In the genomic region with DNA sequence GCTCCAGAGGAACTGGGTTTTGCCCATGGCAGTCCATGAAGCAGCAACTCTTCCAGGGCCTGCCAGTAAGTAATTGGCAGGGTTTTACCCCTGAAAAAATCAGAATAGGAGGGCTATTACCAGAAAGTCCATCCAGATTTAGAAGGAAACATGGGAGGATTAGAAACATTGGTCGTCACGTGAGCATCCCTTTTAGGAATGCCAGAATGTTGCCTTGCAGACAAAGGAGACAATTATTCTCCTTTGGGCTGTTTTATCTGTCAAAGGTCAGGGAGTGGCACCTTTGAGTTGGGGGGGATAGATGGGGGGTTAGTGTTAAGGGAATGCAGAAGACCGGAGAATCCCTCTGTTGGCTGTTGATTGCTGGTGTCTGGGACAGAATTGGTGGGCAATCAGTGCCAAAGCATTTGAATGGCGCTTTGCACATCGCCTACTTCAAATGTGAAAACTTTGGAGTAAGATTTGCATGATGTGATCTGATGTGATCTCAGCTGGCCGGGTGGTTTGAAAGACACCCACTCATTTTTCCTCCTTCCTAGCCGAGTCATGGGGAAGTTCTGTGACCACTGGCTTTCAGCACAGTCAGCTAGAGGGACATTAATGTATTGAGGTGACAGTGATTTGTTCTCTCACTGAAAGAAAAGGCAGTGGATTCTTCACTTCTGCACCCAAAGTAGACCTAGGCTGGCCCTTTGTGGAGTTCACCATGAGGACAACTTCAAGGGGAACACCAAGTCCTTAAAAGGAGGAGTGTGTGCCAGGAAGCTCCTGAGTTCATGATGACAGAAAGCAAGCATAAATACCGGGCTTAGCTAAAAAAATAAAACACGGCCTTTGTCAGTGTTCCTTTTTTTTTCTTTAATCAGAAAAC, we compare ENCODE assay signal across 18 cellular contexts. TPM values are rescaled to one million over a fixed set of nuclear protein-coding genes. Genes with fewer than 3 reads are reported as not detected.
DNase-seq lines count a peak whose midpoint lies in the region; ATAC-seq, FAIRE-seq and TF ChIP-seq lines count a peak whose summit lies in the region.
"Had no signal": no experiment of that assay in that cellular context is flagged by ENCODE, and none has a peak within 500 bp of the region (broad histone marks: within the 10 kb centered on the region; RNA-seq: fewer than 3 reads in every experiment).

No MANE protein-coding gene starts in this region.

- no peaks in the 10 kb centered on the region for H3K9me3 ChIP-seq in kidney (ENCODE audit: control insufficient read depth in 1 of 2, low read length in 2 of 2)

- H3K4me1 ChIP-seq in kidney (ENCODE audit: control insufficient read depth in 1 of 2, insufficient read depth in 1 of 2, low read depth in 1 of 2, low read length in 2 of 2) = peaks cover 7 to 16% of the 10 kb centered on the region in 2 donors

- H3K27ac Mint-ChIP-seq in stimulated activated effector memory CD8-positive, alpha-beta T cell treated with anti-CD3 and anti-CD28 coated beads, Interleukin-12 subunit alpha, Interleukin-12 subunit beta, amount 100 ng/mL, for 72 hours = no peak overlapping the region
- H3K27ac Mint-ChIP-seq: activated naive CD8-positive, alpha-beta T cell treated with anti-CD3 and anti-CD28 coated beads for 36 hours had no signal

- no peak overlapping the region for H3K27ac ChIP-seq in kidney (ENCODE audit: low read depth in 2 of 2, low read length in 2 of 2)

- no peak for FAIRE-seq in kidney (lab: Jason Lieb, UNC)
- FAIRE-seq: H54 had no signal

- no peak overlapping the region for H3K4me3 ChIP-seq in fibroblast of mammary gland (ENCODE audit: control insufficient read depth, low read depth, low read length)
- no peak overlapping the region for H3K4me3 ChIP-seq in kidney (ENCODE audit: low read length in 2 of 2)

- H3K4me3 Mint-ChIP-seq in stimulated activated effector memory CD8-positive, alpha-beta T cell treated with anti-CD3 and anti-CD28 coated beads, Interleukin-12 subunit alpha, Interleukin-12 subunit beta, amount 100 ng/mL, for 72 hours = no peak overlapping the region
- H3K4me3 Mint-ChIP-seq: activated naive CD8-positive, alpha-beta T cell treated with anti-CD3 and anti-CD28 coated beads for 36 hours; nephron progenitor cell had no signal

- ATAC-seq in stimulated activated effector memory CD8-positive, alpha-beta T cell treated with anti-CD3 and anti-CD28 coated beads, Interleukin-12 subunit alpha, Interleukin-12 subunit beta, amount 100 ng/mL, for 72 hours = peak; percentile 57
- ATAC-seq: stimulated activated naive CD8-positive, alpha-beta T cell treated with anti-CD3 and anti-CD28 coated beads, Interleukin-15, Interleukin-2, amounts not matched to agents 100 U/mL and 50 U/mL, for 24 hours had no signal

- TF ChIP-seq CTCF in fibroblast of mammary gland (conservative IDR thresholded peaks at IDR 0.05; ENCODE audit: control insufficient read depth, insufficient read depth, low read depth, low read length) (no peak), kidney (IDR thresholded peaks at IDR 0.05; ENCODE audit: borderline replicate concordance, extremely low read depth, insufficient read depth) (no peak)

- H3K4me1 Mint-ChIP-seq in stimulated activated effector memory CD8-positive, alpha-beta T cell treated with anti-CD3 and anti-CD28 coated beads, Interleukin-12 subunit alpha, Interleukin-12 subunit beta, amount 100 ng/mL, for 72 hours = peaks cover 7% of the 10 kb centered on the region

- intact Hi-C loops in kidney (cut with DNase I) = no loop called here

- no peak overlapping the region for H3K9ac ChIP-seq in kidney (ENCODE audit: low read length in 2 of 2)

- no peaks in the 10 kb centered on the region for H3K36me3 Mint-ChIP-seq in stimulated activated effector memory CD8-positive, alpha-beta T cell treated with anti-CD3 and anti-CD28 coated beads, Interleukin-12 subunit alpha, Interleukin-12 subunit beta, amount 100 ng/mL, for 72 hours

- DNase-seq in MV-4-11 (lab: John Stamatoyannopoulos, UW) (peak; percentile 38), fibroblast of mammary gland (ENCODE audit: low read depth) (peak; percentile 50), medulla oblongata (ENCODE audit: extremely low spot score) (peak; percentile 62), Kasumi-1 (lab: John Stamatoyannopoulos, UW) (no peak), NCI-H1436 (lab: John Stamatoyannopoulos, UW) (no peak), kidney (no peak), NCI-H1092 (lab: John Stamatoyannopoulos, UW) (no peak)
- DNase-seq in stimulated activated effector memory CD8-positive, alpha-beta T cell treated with anti-CD3 and anti-CD28 coated beads, Interleukin-12 subunit alpha, Interleukin-12 subunit beta, amount 100 ng/mL, for 72 hours (ENCODE audit: low spot score in 2 of 2) = no peak
- DNase-seq: activated CD4-positive, alpha-beta T cell treated with anti-CD3 and anti-CD28 coated beads for 1 hour; activated naive CD8-positive, alpha-beta T cell treated with anti-CD3 and anti-CD28 coated beads for 36 hours; central memory CD4-positive, alpha-beta T cell; DMS53; NCI-H1105; NCI-H2171 treated with DMSO at 0.1 percent for 48 hours; nephron progenitor cell; stimulated activated naive CD8-positive, alpha-beta T cell treated with anti-CD3 and anti-CD28 coated beads, Interleukin-15, Interleukin-2, amounts not matched to agents 100 U/mL and 50 U/mL, for 24 hours; T-helper 2 cell had no signal

- H3K9me3 Mint-ChIP-seq in stimulated activated effector memory CD8-positive, alpha-beta T cell treated with anti-CD3 and anti-CD28 coated beads, Interleukin-12 subunit alpha, Interleukin-12 subunit beta, amount 100 ng/mL, for 72 hours = no peaks in the 10 kb centered on the region

- no peaks in the 10 kb centered on the region for H3K36me3 ChIP-seq in kidney (ENCODE audit: control insufficient read depth in 1 of 2, insufficient read depth in 2 of 2, low read length in 2 of 2)

RNA-seq across cellular contexts. Expression of a gene that starts 31.4 kb away (rescaled TPM):
- 17.0 TPM for total RNA-seq in kidney
- polyA plus RNA-seq in kidney (ENCODE audit: insufficient read depth, low read depth, low replicate concordance) = 7.1 TPM

RNA-seq across cellular contexts. Expression of a gene that starts 50.8 kb away (rescaled TPM):
- 17.9 TPM for total RNA-seq in kidney
- polyA plus RNA-seq in kidney (ENCODE audit: insufficient read depth, low read depth, low replicate concordance) = 34.8 TPM

RNA-seq across cellular contexts. Expression of a gene that starts 51.2 kb away (rescaled TPM):
- total RNA-seq in kidney = 37.2 TPM
- 16.8 TPM for polyA plus RNA-seq in kidney (ENCODE audit: insufficient read depth, low read depth, low replicate concordance)

Comparison
In these comparisons a context has a peak if more than half of its experiments do, and no peak if none do; other contexts are left out.
1. DNase-seq: peak in MV-4-11 (single experiment), fibroblast of mammary gland (single experiment) and medulla oblongata (single experiment); none in stimulated activated effector memory CD8-positive, alpha-beta T cell treated with anti-CD3 and anti-CD28 coated beads, Interleukin-12 subunit alpha, Interleukin-12 subunit beta, amount 100 ng/mL, for 72 hours (0 of 2), Kasumi-1 (0 of 2), NCI-H1436 (single experiment), kidney (single experiment) and NCI-H1092 (single experiment).